ENCODE assay signal across 8 cellular contexts in the genomic region with DNA sequence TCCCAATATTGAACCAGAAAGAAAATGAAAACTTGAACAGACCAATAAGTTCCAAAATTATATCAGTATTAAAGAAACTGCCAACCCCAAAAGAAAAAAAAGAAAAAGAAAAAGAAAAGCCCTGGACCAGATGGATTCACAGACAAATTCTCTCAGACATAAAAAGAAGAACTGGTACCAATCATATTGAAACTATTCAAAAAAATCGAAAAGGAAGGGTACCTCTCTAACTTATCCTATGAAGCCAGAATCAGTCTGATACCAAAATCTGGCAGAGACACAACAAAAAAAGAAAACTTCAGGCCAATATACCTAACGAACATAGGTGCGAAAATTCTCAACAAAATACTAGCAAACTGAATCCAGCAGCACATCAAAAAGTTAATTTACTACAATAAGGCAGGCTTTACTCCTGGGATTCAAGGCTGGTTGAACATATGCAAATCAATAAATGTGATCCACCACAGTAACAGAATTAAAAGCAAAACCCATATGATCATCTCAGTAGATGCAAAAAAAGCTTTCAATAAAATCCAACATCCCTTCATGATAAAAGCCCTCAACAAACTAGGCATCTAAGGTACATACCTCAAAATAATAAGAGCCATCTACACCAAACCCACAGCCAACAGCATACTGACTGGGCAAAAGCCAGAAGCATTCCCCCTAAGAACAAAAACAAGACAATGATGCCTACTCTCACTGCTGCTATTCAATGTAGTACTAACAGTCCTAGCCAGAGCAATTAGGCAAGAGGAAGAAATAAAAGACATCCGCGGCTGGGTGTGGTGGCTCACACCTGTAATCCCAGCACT.
DNase-seq lines count a peak whose midpoint lies in the region; ATAC-seq, FAIRE-seq and TF ChIP-seq lines count a peak whose summit lies in the region.
"Not testable (repeated sequence)": the region's sequence is repeated elsewhere in the genome, so short reads cannot be mapped to it uniquely, and the experiment has no call there.

No MANE protein-coding gene starts in this region.

- H3K4me3 ChIP-seq in GM12878, result not testable (repeated sequence)

- H4K20me1 ChIP-seq in GM12878 (ENCODE audit: control insufficient read depth, insufficient read depth), result not testable (repeated sequence)

- not testable (repeated sequence) for TF ChIP-seq RAD21 in GM12878 (IDR thresholded peaks at IDR 0.05; ENCODE audit: insufficient read depth, low read depth, low read length)

- RAD21 ChIA-PET in GM12878 (lab: Charles Lee; ENCODE audit: unreplicated experiment), result not testable (repeated sequence)

- not testable (repeated sequence) for TF ChIP-seq EP300 in GM12878 (IDR thresholded peaks at IDR 0.05; ENCODE audit: borderline replicate concordance in 1 of 2, control insufficient read depth in 1 of 2, low read depth in 2 of 2, low read length in 2 of 2)

- 60% methylated on average over 2 of the region's 5 CpGs for WGBS in GM12878 (ENCODE audit: insufficient coverage, insufficient replicate concordance, low lambda C conversion rate, missing lambda C conversion rate)

- H2AFZ ChIP-seq in GM12878 (ENCODE audit: control insufficient read depth, low read depth, low read length), result not testable (repeated sequence)

- not testable (repeated sequence) for H3K36me3 ChIP-seq in GM12878 (ENCODE audit: control insufficient read depth in 2 of 2, insufficient read depth in 2 of 2, low read length in 1 of 2)

- not testable (repeated sequence) for H3K79me2 ChIP-seq in GM12878 (ENCODE audit: control insufficient read depth, insufficient read depth, low read length)

- not testable (repeated sequence) for H3K9ac ChIP-seq in GM12878 (ENCODE audit: control insufficient read depth, insufficient read depth, low read length)

- not testable (repeated sequence) for DNase-seq in GM12878 (ENCODE audit: low read depth, low spot score)

- H3K9me3 ChIP-seq in GM12878 (replicated peaks; ENCODE audit: control insufficient read depth, insufficient read depth, low read length), result not testable (repeated sequence)

- not testable (repeated sequence) for H3K27ac ChIP-seq in GM12878 (ENCODE audit: control insufficient read depth, insufficient read depth)

- not testable (repeated sequence) for H3K27me3 ChIP-seq in GM12878 (replicated peaks in 1 of 2; ENCODE audit: control insufficient read depth in 2 of 2, insufficient read depth in 2 of 2, low read length in 1 of 2)

- not testable (repeated sequence) for TF ChIP-seq CTCF in GM12878 (IDR thresholded peaks at IDR 0.05 in 2 of 3, conservative IDR thresholded peaks at IDR 0.05 in 1 of 3; ENCODE audit: control insufficient read depth in 2 of 3, extremely low read depth in 1 of 3, insufficient read depth in 1 of 3, low read depth in 3 of 3, low read length in 3 of 3)

- CTCF ChIA-PET in GM12878 (lab: Yijun Ruan, JAX), result not testable (repeated sequence)

- FAIRE-seq in GM12878 (lab: Jason Lieb, UNC), result not testable (repeated sequence)

- not testable (repeated sequence) for H3K4me1 ChIP-seq in GM12878 (ENCODE audit: control insufficient read depth, insufficient read depth, low read length)

- not testable (repeated sequence) for TF ChIP-seq POLR2A in GM12878 (IDR thresholded peaks at IDR 0.05; ENCODE audit: low read depth, low read length)

- POLR2A ChIA-PET in GM12878 (lab: Charles Lee), result not testable (repeated sequence)

- ATAC-seq in GM18511 (IDR thresholded peaks at IDR 0.05; ENCODE audit: unreplicated experiment) (peak; percentile 87), GM19025 (IDR thresholded peaks at IDR 0.05; ENCODE audit: low read depth, unreplicated experiment) (peak; percentile 68), GM19463 (IDR thresholded peaks at IDR 0.05; ENCODE audit: unreplicated experiment) (peak; percentile 75), GM21576 (IDR thresholded peaks at IDR 0.05; ENCODE audit: unreplicated experiment) (peak; percentile 72), HG02678 (IDR thresholded peaks at IDR 0.05; ENCODE audit: unreplicated experiment) (peak; percentile 72), HG02981 (IDR thresholded peaks at IDR 0.05; ENCODE audit: unreplicated experiment) (peak; percentile 77), HG03432 (IDR thresholded peaks at IDR 0.05; ENCODE audit: unreplicated experiment) (peak; percentile 90), GM12878 (peak; percentile 85)

- H3K4me2 ChIP-seq in GM12878 (ENCODE audit: control insufficient read depth, insufficient read depth), result not testable (repeated sequence)

- in situ Hi-C loops in GM12878 (cut with MboI), result not testable (repeated sequence)

- intact Hi-C loops in GM12878 (cut with micrococcal nuclease; ENCODE audit: unreplicated experiment), result not testable (repeated sequence)

- not testable (repeated sequence) for BruUV-seq in GM12878 (replicated peaks; lab: Mats Ljungman, UMichigan)

- SMC1A ChIA-PET in GM12878 (lab: Charles Lee; ENCODE audit: uncharacterized antibody, unreplicated experiment), result not testable (repeated sequence)
